In the genomic region with DNA sequence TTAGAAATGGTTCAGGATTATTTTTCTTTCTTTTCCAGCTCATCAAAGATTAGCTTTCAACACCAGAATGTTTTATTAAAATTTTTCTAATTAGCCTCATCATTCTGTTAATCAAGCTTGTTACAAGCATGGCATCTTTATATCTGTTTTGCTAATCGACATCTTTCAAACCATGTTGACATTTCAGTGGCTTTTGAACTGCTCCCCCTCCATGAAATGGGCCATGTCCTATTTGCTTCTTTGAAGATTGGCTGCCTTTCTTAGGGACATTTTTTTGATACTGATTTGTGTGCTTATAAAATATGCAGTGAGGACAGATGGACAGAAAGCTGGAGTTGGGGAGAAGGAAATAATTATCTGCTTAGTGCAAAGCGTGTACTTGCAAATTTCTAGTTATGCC, we compare ENCODE assay signal across 18 cellular contexts. TPM values are rescaled to one million over a fixed set of nuclear protein-coding genes. Genes with fewer than 3 reads are reported as not detected.
DNase-seq lines count a peak whose midpoint lies in the region; ATAC-seq and TF ChIP-seq lines count a peak whose summit lies in the region.
"Had no signal": no experiment of that assay in that cellular context is flagged by ENCODE, and none has a peak within 500 bp of the region (broad histone marks: within the 10 kb centered on the region; RNA-seq: fewer than 3 reads in every experiment).

No MANE protein-coding gene starts in this region.

- peaks cover 3% of the 10 kb centered on the region for H3K4me1 ChIP-seq in ACC112 (ENCODE audit: control insufficient read depth, insufficient read depth, low read length, unreplicated experiment)
- peaks cover 13% of the 10 kb centered on the region for H3K4me1 ChIP-seq in GM23338 (ENCODE audit: insufficient read depth)
- H3K4me1 ChIP-seq in left lung = no peaks in the 10 kb centered on the region
- H3K4me1 ChIP-seq in thoracic aorta (ENCODE audit: control insufficient read depth in 1 of 2, low read depth in 2 of 2) = peaks cover 13 to 35% of the 10 kb centered on the region in 2 donors
- H3K4me1 ChIP-seq: A549, HAP-1 had no signal

- peaks cover 2% of the 10 kb centered on the region for H3K27me3 Mint-ChIP-seq in GM23338 (ENCODE audit: insufficient read depth, low read depth, poor library complexity)

- H3K9me2 ChIP-seq in GM23338 (ENCODE audit: insufficient read depth) = no peaks in the 10 kb centered on the region

- DNase-seq in GM23338 (ENCODE audit: low spot score) = no peak
- DNase-seq in left lung = no peak
- no peak for DNase-seq in thoracic aorta (ENCODE audit: low spot score)
- DNase-seq in amniotic stem cell (lab: John Stamatoyannopoulos, UW) = no peak
- no peak for DNase-seq in T-helper 2 cell
- DNase-seq: 8988T; C1 segment of cervical spinal cord; Calu3; CD4-positive, alpha-beta memory T cell; COR-L47; DMS53; DMS79 treated with DMSO at 0.1 percent for 48 hours; GOT3; HFFc6 had no signal

- no peaks in the 10 kb centered on the region for H3K36me3 Mint-ChIP-seq in GM23338 (ENCODE audit: low read depth)
- H3K36me3 Mint-ChIP-seq: CD4-positive, alpha-beta memory T cell had no signal

- H3K4me1 Mint-ChIP-seq in GM23338 = peaks cover 22% of the 10 kb centered on the region
- H3K4me1 Mint-ChIP-seq: CD4-positive, alpha-beta memory T cell had no signal

- no peaks in the 10 kb centered on the region for H3K79me2 ChIP-seq in ACC112 (ENCODE audit: control insufficient read depth, insufficient read depth, low read length, unreplicated experiment)
- no peaks in the 10 kb centered on the region for H3K79me2 ChIP-seq in GM23338 (replicated peaks; ENCODE audit: insufficient read depth)

- no peak overlapping the region for H3K4me3 ChIP-seq in ACC112 (ENCODE audit: low read depth, low read length)
- no peak overlapping the region for H3K4me3 ChIP-seq in GM23338
- H3K4me3 ChIP-seq in left lung = no peak overlapping the region
- no peak overlapping the region for H3K4me3 ChIP-seq in thoracic aorta
- H3K4me3 ChIP-seq: A549, HAP-1 had no signal

- H3K9me3 ChIP-seq in left lung = no peaks in the 10 kb centered on the region
- H3K9me3 ChIP-seq in thoracic aorta = no peaks in the 10 kb centered on the region
- H3K9me3 ChIP-seq: A549, HAP-1 had no signal

- no peak for ATAC-seq in GM23338
- peak; percentile 35 for ATAC-seq in left lung
- ATAC-seq in thoracic aorta (ENCODE audit: insufficient number of reproducible peaks, low FRiP score, low read depth) = no peak
- no peak for ATAC-seq in GM18909 (IDR thresholded peaks at IDR 0.05; ENCODE audit: poor library complexity, unreplicated experiment)
- ATAC-seq: A549 had no signal

- no peak overlapping the region for H3K27ac ChIP-seq in ACC112 (ENCODE audit: low read depth, low read length)
- no peak overlapping the region for H3K27ac ChIP-seq in GM23338 (ENCODE audit: low read depth)
- no peak overlapping the region for H3K27ac ChIP-seq in left lung
- H3K27ac ChIP-seq in thoracic aorta = peak overlapping the region; percentile 45 to 51
- H3K27ac ChIP-seq: A549 had no signal

- H3K27me3 ChIP-seq in ACC112 (ENCODE audit: insufficient read depth, low read length) = no peaks in the 10 kb centered on the region
- H3K27me3 ChIP-seq in GM23338 (ENCODE audit: insufficient read depth) = no peaks in the 10 kb centered on the region
- H3K27me3 ChIP-seq in left lung = no peaks in the 10 kb centered on the region
- H3K27me3 ChIP-seq in thoracic aorta (replicated peaks; ENCODE audit: insufficient read depth) = no peaks in the 10 kb centered on the region

- H3K9me3 Mint-ChIP-seq in GM23338 = no peaks in the 10 kb centered on the region
- H3K9me3 Mint-ChIP-seq: CD4-positive, alpha-beta memory T cell; HFFc6 had no signal

- no peaks in the 10 kb centered on the region for H4K20me1 ChIP-seq in GM23338 (replicated peaks; ENCODE audit: insufficient read depth)

- H3K36me3 ChIP-seq in ACC112 (ENCODE audit: insufficient read depth, low read length) = no peaks in the 10 kb centered on the region
- no peaks in the 10 kb centered on the region for H3K36me3 ChIP-seq in GM23338 (ENCODE audit: insufficient read depth)
- no peaks in the 10 kb centered on the region for H3K36me3 ChIP-seq in left lung
- no peaks in the 10 kb centered on the region for H3K36me3 ChIP-seq in thoracic aorta
- H3K36me3 ChIP-seq: HAP-1 had no signal

- TF ChIP-seq CTCF in GM23338 (conservative IDR thresholded peaks at IDR 0.05; ENCODE audit: low read depth in 2 of 2) (no peak), left lung (IDR thresholded peaks at IDR 0.05) (no peak), thoracic aorta (IDR thresholded peaks at IDR 0.05) (no peak)

- no peak overlapping the region for H3K27ac Mint-ChIP-seq in GM23338
- H3K27ac Mint-ChIP-seq: CD4-positive, alpha-beta memory T cell; HFFc6 had no signal

- H2AFZ ChIP-seq in ACC112 (ENCODE audit: low read length, unreplicated experiment) (peak overlapping the region; percentile 12), GM23338 (0 out of 2 replicates have a peak overlapping the region, but pooled peaks have one; percentile 3)

- H3K4me3 Mint-ChIP-seq in GM23338 = no peak overlapping the region
- H3K4me3 Mint-ChIP-seq: CD4-positive, alpha-beta memory T cell; HFFc6 had no signal

- no peaks in the 10 kb centered on the region for H3F3A ChIP-seq in GM23338 (replicated peaks; ENCODE audit: low read depth)

- no peak overlapping the region for H3K4me2 ChIP-seq in GM23338
- H3K4me2 ChIP-seq: A549 had no signal

- intact Hi-C loops in left lung (cut with DNase I) = no loop called here

TF ChIP-seq in GM23338, 12 proteins besides CTCF, POLR2A, EP300 and RAD21 (continues in another document):
- TF ChIP-seq POLR2AphosphoS5 (IDR thresholded peaks at IDR 0.05; ENCODE audit: low read depth) (no peak), CREB1 (CRISPR knock-in tag; IDR thresholded peaks at IDR 0.05; ENCODE audit: low read depth) (no peak), EZH2phosphoT487 (IDR thresholded peaks at IDR 0.05; ENCODE audit: unreplicated experiment) (no peak), NANOG (IDR thresholded peaks at IDR 0.05; ENCODE audit: borderline replicate concordance) (no peak), STAT1 (IDR thresholded peaks at IDR 0.05; ENCODE audit: unreplicated experiment) (no peak), EZH2 (IDR thresholded peaks at IDR 0.05; ENCODE audit: low read depth, unreplicated experiment) (no peak)
- TF ChIP-seq, protein P1, sequence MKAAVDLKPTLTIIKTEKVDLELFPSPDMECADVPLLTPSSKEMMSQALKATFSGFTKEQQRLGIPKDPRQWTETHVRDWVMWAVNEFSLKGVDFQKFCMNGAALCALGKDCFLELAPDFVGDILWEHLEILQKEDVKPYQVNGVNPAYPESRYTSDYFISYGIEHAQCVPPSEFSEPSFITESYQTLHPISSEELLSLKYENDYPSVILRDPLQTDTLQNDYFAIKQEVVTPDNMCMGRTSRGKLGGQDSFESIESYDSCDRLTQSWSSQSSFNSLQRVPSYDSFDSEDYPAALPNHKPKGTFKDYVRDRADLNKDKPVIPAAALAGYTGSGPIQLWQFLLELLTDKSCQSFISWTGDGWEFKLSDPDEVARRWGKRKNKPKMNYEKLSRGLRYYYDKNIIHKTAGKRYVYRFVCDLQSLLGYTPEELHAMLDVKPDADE (IDR thresholded peaks at IDR 0.05) = no peak
- TF ChIP-seq, protein P2, sequence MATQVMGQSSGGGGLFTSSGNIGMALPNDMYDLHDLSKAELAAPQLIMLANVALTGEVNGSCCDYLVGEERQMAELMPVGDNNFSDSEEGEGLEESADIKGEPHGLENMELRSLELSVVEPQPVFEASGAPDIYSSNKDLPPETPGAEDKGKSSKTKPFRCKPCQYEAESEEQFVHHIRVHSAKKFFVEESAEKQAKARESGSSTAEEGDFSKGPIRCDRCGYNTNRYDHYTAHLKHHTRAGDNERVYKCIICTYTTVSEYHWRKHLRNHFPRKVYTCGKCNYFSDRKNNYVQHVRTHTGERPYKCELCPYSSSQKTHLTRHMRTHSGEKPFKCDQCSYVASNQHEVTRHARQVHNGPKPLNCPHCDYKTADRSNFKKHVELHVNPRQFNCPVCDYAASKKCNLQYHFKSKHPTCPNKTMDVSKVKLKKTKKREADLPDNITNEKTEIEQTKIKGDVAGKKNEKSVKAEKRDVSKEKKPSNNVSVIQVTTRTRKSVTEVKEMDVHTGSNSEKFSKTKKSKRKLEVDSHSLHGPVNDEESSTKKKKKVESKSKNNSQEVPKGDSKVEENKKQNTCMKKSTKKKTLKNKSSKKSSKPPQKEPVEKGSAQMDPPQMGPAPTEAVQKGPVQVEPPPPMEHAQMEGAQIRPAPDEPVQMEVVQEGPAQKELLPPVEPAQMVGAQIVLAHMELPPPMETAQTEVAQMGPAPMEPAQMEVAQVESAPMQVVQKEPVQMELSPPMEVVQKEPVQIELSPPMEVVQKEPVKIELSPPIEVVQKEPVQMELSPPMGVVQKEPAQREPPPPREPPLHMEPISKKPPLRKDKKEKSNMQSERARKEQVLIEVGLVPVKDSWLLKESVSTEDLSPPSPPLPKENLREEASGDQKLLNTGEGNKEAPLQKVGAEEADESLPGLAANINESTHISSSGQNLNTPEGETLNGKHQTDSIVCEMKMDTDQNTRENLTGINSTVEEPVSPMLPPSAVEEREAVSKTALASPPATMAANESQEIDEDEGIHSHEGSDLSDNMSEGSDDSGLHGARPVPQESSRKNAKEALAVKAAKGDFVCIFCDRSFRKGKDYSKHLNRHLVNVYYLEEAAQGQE (IDR thresholded peaks at IDR 0.05; ENCODE audit: unreplicated experiment) = no peak

RNA-seq across cellular contexts. Expression of a gene that starts 27.4 kb away (rescaled TPM):
- total RNA-seq in GM23338 (2014; rRNA removed; shearing (Covaris generic)) = 472 and 506 TPM in 2 replicates
- polyA plus RNA-seq in GM23338 (2016; fragmentation: Nextera tagmentation; extraction: Ambion mirVana) = 1,033 and 1,148 TPM in 2 replicates
- total RNA-seq in left lung = 100 to 1,000 TPM; 353 to 421 TPM
- total RNA-seq in thoracic aorta = 100 to 1,000 TPM; 250 to 407 TPM

RNA-seq across cellular contexts. Expression of a gene that starts 39.8 kb away (rescaled TPM):
- 13.1 and 28.7 TPM in 2 replicates for total RNA-seq in GM23338 (2014; rRNA removed; shearing (Covaris generic))
- 15.3 and 18.7 TPM in 2 replicates for polyA plus RNA-seq in GM23338 (2016; fragmentation: Nextera tagmentation; extraction: Ambion mirVana)
- total RNA-seq in left lung = 10 to 100 TPM; 11.9 to 13.8 TPM
- 10 to 100 TPM; 13.1 to 35.6 TPM for total RNA-seq in thoracic aorta

RNA-seq across cellular contexts. Expression of a gene that starts 39.9 kb away (rescaled TPM):
- total RNA-seq in GM23338 (2014; rRNA removed; shearing (Covaris generic)) = 33.9 and 59.0 TPM in 2 replicates
- polyA plus RNA-seq in GM23338 (2016; fragmentation: Nextera tagmentation; extraction: Ambion mirVana) = 13.4 and 16.5 TPM in 2 replicates
- total RNA-seq in left lung = 10 to 100 TPM; 10.9 to 15.8 TPM
- total RNA-seq in thoracic aorta = 10 to 100 TPM; 11.6 to 61.0 TPM

Comparison
In these comparisons a context has a peak if more than half of its experiments do, and no peak if none do; other contexts are left out.
1. H3K27ac ChIP-seq: peak in thoracic aorta (2 of 2); none in ACC112 (single experiment), GM23338 (single experiment) and left lung (0 of 2).